Comparison of ENCODE assay signal across 8 cellular contexts in the genomic region with DNA sequence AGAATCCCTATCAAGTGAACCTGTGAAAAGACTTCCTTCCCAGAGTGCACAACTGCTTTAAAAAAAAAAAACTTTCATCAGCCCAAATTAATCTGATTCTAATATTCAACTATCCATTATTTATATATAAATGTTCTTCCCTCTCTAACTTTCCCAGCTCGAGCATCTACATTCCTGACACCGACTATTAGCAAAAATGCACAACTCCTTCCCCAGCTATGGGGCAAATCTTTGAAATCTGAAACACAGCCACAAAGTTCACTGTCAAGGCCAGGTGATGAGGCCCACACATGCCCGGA. TPM values are rescaled to one million over a fixed set of nuclear protein-coding genes. Genes with fewer than 3 reads are reported as not detected.
DNase-seq lines count a peak whose midpoint lies in the region; ATAC-seq and TF ChIP-seq lines count a peak whose summit lies in the region.

No MANE protein-coding gene starts in this region.

- H2AFZ ChIP-seq in neuronal stem cell (ENCODE audit: low read length), result peak overlapping the region; percentile 82

- H3K27me3 ChIP-seq in CD8-positive, alpha-beta T cell (ENCODE audit: insufficient read depth, low read length), result no peaks in the 10 kb centered on the region
- H3K27me3 ChIP-seq in neuronal stem cell (ENCODE audit: control insufficient read depth in 3 of 3, insufficient read depth in 3 of 3, low read depth in 1 of 3, low read length in 3 of 3), result no peaks in the 10 kb centered on the region

- peak overlapping the region; percentile 82 for H3K4me3 ChIP-seq in CD8-positive, alpha-beta T cell (ENCODE audit: low read depth, low read length)
- H3K4me3 ChIP-seq in NB4 (ENCODE audit: low read depth, low read length) (peak overlapping the region; percentile 79), neuronal stem cell (ENCODE audit: low read length in 2 of 2) (peak overlapping the region in 1 of 2 donors; percentile 62)

- no peak for ATAC-seq in CD8-positive, alpha-beta T cell
- no peak for ATAC-seq in effector memory CD8-positive, alpha-beta T cell (replicated peaks)
- no peak for ATAC-seq in HG03139 (IDR thresholded peaks at IDR 0.05; ENCODE audit: unreplicated experiment)

- no peak for DNase-seq in CD8-positive, alpha-beta T cell
- no peak for DNase-seq in NB4 (ENCODE audit: low read depth)
- DNase-seq in effector memory CD8-positive, alpha-beta T cell, result no peak
- DNase-seq in neuronal stem cell (ENCODE audit: low spot score), result no peak
- no peak for DNase-seq in NK-92 treated with Interleukin-12 subunit alpha and Interleukin-12 subunit beta, amount 100 ng/mL, for 24 hours (lab: John Stamatoyannopoulos, UW)
- no peak for DNase-seq in cerebellum (ENCODE audit: low spot score)
- no peak for DNase-seq in NCI-H69 (lab: John Stamatoyannopoulos, UW)

- H3K36me3 Mint-ChIP-seq in CD8-positive, alpha-beta T cell, result peaks cover 10% of the 10 kb centered on the region
- H3K36me3 Mint-ChIP-seq in effector memory CD8-positive, alpha-beta T cell (ENCODE audit: insufficient read depth), result peaks cover 32% of the 10 kb centered on the region

- no peaks in the 10 kb centered on the region for H3K27me3 Mint-ChIP-seq in CD8-positive, alpha-beta T cell (ENCODE audit: low read depth)
- no peaks in the 10 kb centered on the region for H3K27me3 Mint-ChIP-seq in effector memory CD8-positive, alpha-beta T cell

- peak overlapping the region; percentile 96 for H3K27ac Mint-ChIP-seq in CD8-positive, alpha-beta T cell
- peak overlapping the region; percentile 95 to 99 for H3K27ac Mint-ChIP-seq in effector memory CD8-positive, alpha-beta T cell

- peak overlapping the region; percentile 54 for H3K4me2 ChIP-seq in neuronal stem cell (ENCODE audit: insufficient read depth, low read length, poor library complexity, severe bottlenecking)

- H3K9me3 ChIP-seq in CD8-positive, alpha-beta T cell (ENCODE audit: low read length), result no peaks in the 10 kb centered on the region
- no peaks in the 10 kb centered on the region for H3K9me3 ChIP-seq in neuronal stem cell (replicated peaks in 1 of 2; ENCODE audit: control insufficient read depth in 2 of 2, insufficient read depth in 1 of 2, low read depth in 1 of 2, low read length in 2 of 2)

- H2BK15ac ChIP-seq in neuronal stem cell (ENCODE audit: low read length), result no peak overlapping the region

- no peak overlapping the region for H3K23ac ChIP-seq in neuronal stem cell (ENCODE audit: low read depth, low read length, poor library complexity)

- intact Hi-C loops in CD8-positive, alpha-beta T cell (cut with DNase I, micrococcal nuclease), result loop anchor here (2.0 to 10.0 kb wide), 8 partner anchors 18 to 1306 kb away; a partner anchor contains a TSS

- CTCF ChIA-PET in CD8-positive, alpha-beta T cell (lab: Charles Lee), result interaction anchor here (0.7 kb wide), 1 partner anchor 153 kb away, joined by 4 read pairs; no protein-coding TSS in a partner anchor

- H3K14ac ChIP-seq in neuronal stem cell (ENCODE audit: low read length), result no peak overlapping the region

- H2BK120ac ChIP-seq in neuronal stem cell (ENCODE audit: low read depth, low read length), result no peak overlapping the region

- H3K4ac ChIP-seq in neuronal stem cell (ENCODE audit: low read length), result no peak overlapping the region

- peak overlapping the region; percentile 95 for H3K4me3 Mint-ChIP-seq in CD8-positive, alpha-beta T cell
- peak overlapping the region; percentile 98 to 99 for H3K4me3 Mint-ChIP-seq in effector memory CD8-positive, alpha-beta T cell

- no peak overlapping the region for H2AK5ac ChIP-seq in neuronal stem cell (ENCODE audit: low read depth, low read length)

- no peak for TF ChIP-seq CTCF in CD8-positive, alpha-beta T cell (IDR thresholded peaks at IDR 0.05)
- no peak for TF ChIP-seq CTCF in NB4 (IDR thresholded peaks at IDR 0.05; ENCODE audit: low read depth, low read length)

- no peaks in the 10 kb centered on the region for H3K9me3 Mint-ChIP-seq in CD8-positive, alpha-beta T cell
- no peaks in the 10 kb centered on the region for H3K9me3 Mint-ChIP-seq in effector memory CD8-positive, alpha-beta T cell

- H3K36me3 ChIP-seq in CD8-positive, alpha-beta T cell (ENCODE audit: insufficient read depth, low read length), result no peaks in the 10 kb centered on the region
- no peaks in the 10 kb centered on the region for H3K36me3 ChIP-seq in neuronal stem cell (replicated peaks in 1 of 2; ENCODE audit: control insufficient read depth in 2 of 2, insufficient read depth in 2 of 2, low read length in 2 of 2)

- H3K18ac ChIP-seq in neuronal stem cell (ENCODE audit: low read length), result no peak overlapping the region

- H3K4me1 Mint-ChIP-seq in CD8-positive, alpha-beta T cell (ENCODE audit: low read depth), result peaks cover 53% of the 10 kb centered on the region
- H3K4me1 Mint-ChIP-seq in effector memory CD8-positive, alpha-beta T cell (ENCODE audit: low read depth in 2 of 2), result peaks cover 31 to 54% of the 10 kb centered on the region in 2 donors

- H3K4me1 ChIP-seq in CD8-positive, alpha-beta T cell (ENCODE audit: insufficient read depth, low read length), result peaks cover 50% of the 10 kb centered on the region
- H3K4me1 ChIP-seq in neuronal stem cell (ENCODE audit: control insufficient read depth in 2 of 2, insufficient read depth in 1 of 2, low read depth in 1 of 2, low read length in 2 of 2), result peaks cover 1 to 14% of the 10 kb centered on the region in 2 donors

- H4K8ac ChIP-seq in neuronal stem cell (ENCODE audit: low read depth, low read length), result no peak overlapping the region

- POLR2A ChIA-PET in CD8-positive, alpha-beta T cell (lab: Charles Lee), result interaction anchor here (0.6 kb wide), 1 partner anchor 506 kb away, joined by 4 read pairs; no protein-coding TSS in a partner anchor

- WGBS in neuronal stem cell (ENCODE audit: extremely low coverage in 2 of 2, insufficient read length in 2 of 2, insufficient replicate concordance in 1 of 2), 2 donors, result 100% methylated on average over 1 of the region's 3 CpGs; no CpG with 5 or more reads in 1 of the 2 donors

- H3K79me1 ChIP-seq in neuronal stem cell (ENCODE audit: low read depth, low read length), result no peaks in the 10 kb centered on the region

- no peak overlapping the region for H4K91ac ChIP-seq in neuronal stem cell (ENCODE audit: low read depth, low read length, poor library complexity)

- no peak overlapping the region for H2BK12ac ChIP-seq in neuronal stem cell (ENCODE audit: low read length)

- no peak overlapping the region for H2BK5ac ChIP-seq in neuronal stem cell (ENCODE audit: low read length)

- H3K9ac ChIP-seq in neuronal stem cell (ENCODE audit: low read depth, low read length, poor library complexity), result no peak overlapping the region

- TF ChIP-seq POLR2A in NB4 (IDR thresholded peaks at IDR 0.05; ENCODE audit: extremely low read depth, insufficient read length), result no peak

- peak overlapping the region; percentile 80 for H3K27ac ChIP-seq in CD8-positive, alpha-beta T cell (ENCODE audit: low read depth, low read length)
- no peak overlapping the region for H3K27ac ChIP-seq in neuronal stem cell (replicated peaks; ENCODE audit: low read length)

RNA-seq across cellular contexts. Expression of a gene that starts 2.3 kb away (rescaled TPM):
- total RNA-seq in CD8-positive, alpha-beta T cell, result 10 to 100 TPM; 55.7 to 60.2 TPM
- 50.3 TPM for polyA plus RNA-seq in neuronal stem cell (2013, experiment 1 of 2)
- polyA plus RNA-seq in neuronal stem cell (2013, experiment 2 of 2), result 49.2 TPM
- 29.4 TPM for total RNA-seq in cerebellum
